ENCODE assay signal across 24 cellular contexts in genomic region chr3:2645001-2645400, GRCh38.
"Had no signal": no experiment of that assay in that cellular context is flagged by ENCODE, and none has a peak within 500 bp of the region (broad histone marks: within the 10 kb centered on the region; RNA-seq: fewer than 3 reads in every experiment).

No MANE protein-coding gene starts in this region.

- H3K27me3 ChIP-seq: stomach, suprapubic skin, testis, thyroid gland, tibial artery, tibial nerve, transverse colon, upper lobe of left lung, upper lobe of right lung, uterus, vagina had no signal

- H3K27ac ChIP-seq: stomach, suprapubic skin, testis, thoracic aorta, thyroid gland, tibial artery, tibial nerve, transverse colon, upper lobe of left lung, upper lobe of right lung, uterus, vagina had no signal

- H3K9me3 ChIP-seq: stomach, suprapubic skin, testis, thyroid gland, transverse colon, upper lobe of right lung, uterus, vagina had no signal

- H3K4me3 ChIP-seq: stomach, suprapubic skin, testis, thoracic aorta, thyroid gland, tibial artery, tibial nerve, transverse colon, upper lobe of left lung, upper lobe of right lung, uterus, vagina had no signal

- DNase-seq: stimulated activated CD4-positive, alpha-beta T cell treated with anti-CD3 and anti-CD28 coated beads, Interleukin-2, amount 100 ng/mL, for 48 hours; stimulated activated CD4-positive, alpha-beta T cell treated with anti-CD3 and anti-CD28 coated beads, Interleukin-4, amount 100 ng/mL, for 1 hour; stimulated activated CD4-positive, alpha-beta T cell treated with anti-CD3 and anti-CD28 coated beads, Interleukin-4, amount 100 ng/mL, for 24 hours; stimulated activated CD4-positive, alpha-beta T cell treated with anti-CD3 and anti-CD28 coated beads, Interleukin-4, amount 100 ng/mL, for 4 hours; stimulated activated CD8-positive, alpha-beta memory T cell treated with anti-CD3 and anti-CD28 coated beads, Interleukin-4, amount 100 ng/mL, for 48 hours; stimulated activated naive B cell treated with anti-CD40 and anti-IgM and Interleukin-4, amounts not matched to agents 10 μg/mL and 1 μg/mL and 100 μg/mL, for 72 hours; stimulated activated naive CD4-positive, alpha-beta T cell; stimulated activated naive CD4-positive, alpha-beta T cell treated with Interleukin-2 at 50 U/mL for 16 hours; stimulated activated naive CD8-positive, alpha-beta T cell treated with anti-CD3 and anti-CD28 coated beads, Interleukin-15, amount 100 ng/mL, for 72 hours; stimulated activated naive CD8-positive, alpha-beta T cell treated with anti-CD3 and anti-CD28 coated beads, Interleukin-15, Interleukin-2, amounts not matched to agents 100 U/mL and 50 U/mL, for 24 hours; stomach; substantia nigra; testis; thyroid gland; tibial artery; transverse colon; trophoblast cell; upper lobe of left lung; upper lobe of right lung; uterus had no signal

- H3K36me3 ChIP-seq: stomach, suprapubic skin, thoracic aorta, thyroid gland, transverse colon, upper lobe of left lung, upper lobe of right lung, uterus, vagina had no signal
